Comparison of ENCODE assay signal across 19 cellular contexts in the genomic region with DNA sequence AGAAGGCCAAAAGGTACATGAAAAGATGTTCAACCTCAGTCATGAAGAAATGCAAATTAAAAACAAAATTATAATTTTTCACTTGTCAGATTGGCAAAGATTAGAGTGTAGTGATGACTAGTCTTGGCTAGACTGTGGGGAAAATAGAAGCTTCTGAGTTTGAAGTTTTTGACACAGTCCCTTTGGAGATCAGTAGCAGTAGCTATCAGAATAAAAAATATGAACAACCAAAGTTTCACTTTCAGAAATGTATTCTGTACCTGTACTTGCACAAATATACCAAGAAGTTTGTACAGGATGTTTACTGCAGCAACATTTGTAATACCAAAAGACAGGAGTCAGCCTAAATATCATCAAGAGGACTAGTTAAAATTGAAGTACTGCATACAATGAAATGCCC. TPM values are rescaled to one million over a fixed set of nuclear protein-coding genes. Genes with fewer than 3 reads are reported as not detected.
DNase-seq lines count a peak whose midpoint lies in the region; ATAC-seq, FAIRE-seq and TF ChIP-seq lines count a peak whose summit lies in the region.
"Had no signal": no experiment of that assay in that cellular context is flagged by ENCODE, and none has a peak within 500 bp of the region (broad histone marks: within the 10 kb centered on the region; RNA-seq: fewer than 3 reads in every experiment).

No MANE protein-coding gene starts in this region.

- peak overlapping the region; percentile 20 for H3K4me3 Mint-ChIP-seq in activated naive CD8-positive, alpha-beta T cell

- H3K27me3 Mint-ChIP-seq in activated naive CD8-positive, alpha-beta T cell: no peaks in the 10 kb centered on the region

- TF ChIP-seq POLR2A in GM12891 (IDR thresholded peaks at IDR 0.05; ENCODE audit: low read depth, low read length): no peak

- no peak overlapping the region for H3K4me3 ChIP-seq in coronary artery
- H3K4me3 ChIP-seq: esophagus squamous epithelium, ovary, thoracic aorta had no signal

- peak; percentile 48 for ATAC-seq in GM18909 (IDR thresholded peaks at IDR 0.05; ENCODE audit: poor library complexity, unreplicated experiment)
- peak; percentile 60 for ATAC-seq in HG03439 (IDR thresholded peaks at IDR 0.05; ENCODE audit: unreplicated experiment)

- H3K27ac Mint-ChIP-seq in activated naive CD8-positive, alpha-beta T cell: peak overlapping the region; percentile 81

- no peaks in the 10 kb centered on the region for H3K9me3 Mint-ChIP-seq in activated naive CD8-positive, alpha-beta T cell (ENCODE audit: low read depth)

- H3K36me3 Mint-ChIP-seq in activated naive CD8-positive, alpha-beta T cell: peaks cover 12% of the 10 kb centered on the region

- no peak for TF ChIP-seq CTCF in coronary artery (IDR thresholded peaks at IDR 0.05)
- TF ChIP-seq CTCF in GM20000 (IDR thresholded peaks at IDR 0.05; ENCODE audit: extremely low read depth, missing control alignments): no peak

- DNase-seq in GM12891 (ENCODE audit: insufficient read length, low spot score) (no peak), coronary artery (ENCODE audit: low spot score) (no peak), GM20000 (ENCODE audit: low spot score) (no peak), middle frontal gyrus (ENCODE audit: extremely low spot score, low spot score) (no peak)
- DNase-seq: activated CD4-positive, alpha-beta T cell treated with anti-CD3 and anti-CD28 coated beads, Interleukin-2, amount 50 U/mL, for 48 hours; activated naive CD4-positive, alpha-beta T cell treated with anti-CD3 and anti-CD28 coated beads, Interleukin-2, amount 50 U/mL, for 16 hours; DMS 273 treated with DMSO at 0.1 percent for 48 hours; esophagus squamous epithelium; NCI-H187; NCI-H446 treated with DMSO at 0.1 percent for 48 hours; ovary; SIG-M5; stimulated activated CD4-positive, alpha-beta T cell treated with anti-CD3 and anti-CD28 coated beads, Interleukin-2, amount 100 ng/mL, for 24 hours; T1000 had no signal

- peaks cover 55% of the 10 kb centered on the region for H3K4me1 Mint-ChIP-seq in activated naive CD8-positive, alpha-beta T cell (ENCODE audit: low read depth)

- no peak overlapping the region for H3K27ac ChIP-seq in coronary artery
- H3K27ac ChIP-seq: esophagus squamous epithelium, ovary, thoracic aorta had no signal

- FAIRE-seq in GM12891 (lab: Jason Lieb, UNC): peak; percentile 48
- FAIRE-seq: bronchial epithelial cell had no signal

TF ChIP-seq in GM12891, 5 proteins besides CTCF, POLR2A, EP300 and RAD21:
- TF ChIP-seq SPI1 (IDR thresholded peaks at IDR 0.05; ENCODE audit: low read depth, low read length) (no peak), TAF1 (IDR thresholded peaks at IDR 0.05; ENCODE audit: low read depth, low read length) (no peak), PAX5 (IDR thresholded peaks at IDR 0.05; ENCODE audit: insufficient read depth, low read length, severe bottlenecking) (no peak), POLR2AphosphoS5 (IDR thresholded peaks at IDR 0.05; ENCODE audit: low read depth, low read length) (no peak), POU2F2 (IDR thresholded peaks at IDR 0.05; ENCODE audit: low read depth, low read length) (no peak)

RNA-seq across cellular contexts. Expression of a gene that starts 14.1 kb away (rescaled TPM):
- 32.5 TPM for polyA plus RNA-seq in GM12891 (2012; ENCODE audit: low read depth, missing spikeins)
